ENCODE assay signal across 1 cellular context in genomic region chr6:44127186-44128019, GRCh38.
TF ChIP-seq lines count a peak whose summit lies in the region.

Gene MRPL14 (minus strand): TSS chr6:44127452. CDS start chr6:44116611, 10,841 bp downstream.
Gene TMEM63B (plus strand): TSS chr6:44127554. CDS start chr6:44134585, 7,031 bp downstream.

TF ChIP-seq in HepG2, 621 proteins besides CTCF, POLR2A, EP300 and RAD21 (continued from another document and continues in another):
- TF ChIP-seq ZBTB14 (CRISPR knock-in tag; IDR thresholded peaks at IDR 0.05) (peak; percentile 23; the same call in 1 of the 2 replicates), ZNF710 (CRISPR knock-in tag; IDR thresholded peaks at IDR 0.05; ENCODE audit: borderline replicate concordance) (no peak), GRHL1 (CRISPR knock-in tag; conservative IDR thresholded peaks at IDR 0.05) (no peak), ARID5B (CRISPR knock-in tag; IDR thresholded peaks at IDR 0.05) (0 out of 2 replicates have a peak, but pooled peaks have one; percentile 8), SIN3B (IDR thresholded peaks at IDR 0.05; ENCODE audit: low read length) (0 out of 2 replicates have a peak, but pooled peaks have one; percentile 27), ZNF335 (CRISPR knock-in tag; IDR thresholded peaks at IDR 0.05) (no peak), ZNF557 (CRISPR knock-in tag; IDR thresholded peaks at IDR 0.05) (no peak), ZNF138 (CRISPR knock-in tag; IDR thresholded peaks at IDR 0.05; ENCODE audit: low read depth) (peak; percentile 77; the same call in 1 of the 2 replicates), ZNF569 (CRISPR knock-in tag; IDR thresholded peaks at IDR 0.05; ENCODE audit: borderline replicate concordance) (no peak), ZFP37 (CRISPR knock-in tag; IDR thresholded peaks at IDR 0.05; ENCODE audit: borderline replicate concordance) (no peak), DNMT1 (CRISPR knock-in tag; IDR thresholded peaks at IDR 0.05) (no peak), SETDB1 (CRISPR knock-in tag; IDR thresholded peaks at IDR 0.05; ENCODE audit: borderline replicate concordance) (no peak), PHF8 (CRISPR knock-in tag; IDR thresholded peaks at IDR 0.05) (peak; percentile 70), ZFP1 (CRISPR knock-in tag; IDR thresholded peaks at IDR 0.05) (no peak), NR1H2 (CRISPR knock-in tag; IDR thresholded peaks at IDR 0.05; ENCODE audit: borderline replicate concordance, low read depth) (no peak), YEATS2 (CRISPR knock-in tag; IDR thresholded peaks at IDR 0.05; ENCODE audit: borderline replicate concordance) (peak; percentile 15; the same call in 1 of the 2 replicates), KAT2B (IDR thresholded peaks at IDR 0.05; ENCODE audit: borderline replicate concordance, low read depth, low read length) (no peak), MAFF (IDR thresholded peaks at IDR 0.05; ENCODE audit: low read depth, low read length) (no peak), GABPA (IDR thresholded peaks at IDR 0.05; ENCODE audit: low read depth, low read length) (no peak), GABPA (CRISPR knock-in tag; IDR thresholded peaks at IDR 0.05; ENCODE audit: low read depth) (no peak), ZBTB26 (CRISPR knock-in tag; IDR thresholded peaks at IDR 0.05; ENCODE audit: borderline replicate concordance) (no peak), HNRNPLL (IDR thresholded peaks at IDR 0.05; ENCODE audit: low read depth, low read length, poor library complexity, severe bottlenecking) (peak; percentile 63), FIP1L1 (IDR thresholded peaks at IDR 0.05; ENCODE audit: borderline replicate concordance, insufficient read depth, low read depth, low read length) (no peak), MBD4 (IDR thresholded peaks at IDR 0.05; ENCODE audit: borderline replicate concordance, low read length) (no peak), ERF (CRISPR knock-in tag; IDR thresholded peaks at IDR 0.05) (0 out of 2 replicates have a peak, but pooled peaks have one; percentile 54), RAD51 (IDR thresholded peaks at IDR 0.05; ENCODE audit: borderline replicate concordance) (no peak), ETV6 (CRISPR knock-in tag; conservative IDR thresholded peaks at IDR 0.05) (no peak), THAP8 (CRISPR knock-in tag; IDR thresholded peaks at IDR 0.05; ENCODE audit: borderline replicate concordance) (no peak), ZNF616 (CRISPR knock-in tag; IDR thresholded peaks at IDR 0.05; ENCODE audit: low read depth) (no peak), ZFYVE20 (CRISPR knock-in tag; IDR thresholded peaks at IDR 0.05; ENCODE audit: borderline replicate concordance, low read depth) (no peak), SSRP1 (CRISPR knock-in tag; IDR thresholded peaks at IDR 0.05) (no peak), ZNF550 (CRISPR knock-in tag; IDR thresholded peaks at IDR 0.05; ENCODE audit: borderline replicate concordance) (no peak), ZNF883 (CRISPR knock-in tag; IDR thresholded peaks at IDR 0.05; ENCODE audit: not compliant biosample characterization) (peak; percentile 16), SMAD9 (CRISPR knock-in tag; IDR thresholded peaks at IDR 0.05) (no peak), TFE3 (CRISPR knock-in tag; IDR thresholded peaks at IDR 0.05) (no peak), POLR2G (IDR thresholded peaks at IDR 0.05; ENCODE audit: low read depth, low read length) (peak; percentile 90), ZNF615 (CRISPR knock-in tag; IDR thresholded peaks at IDR 0.05; ENCODE audit: borderline replicate concordance) (no peak), TAF1 (CRISPR knock-in tag; IDR thresholded peaks at IDR 0.05) (peak; percentile 65), ZNF703 (CRISPR knock-in tag; IDR thresholded peaks at IDR 0.05; ENCODE audit: borderline replicate concordance) (no peak; the same call in 1 of the 2 replicates), ZNF543 (CRISPR knock-in tag; IDR thresholded peaks at IDR 0.05) (no peak), NFE2L1 (CRISPR knock-in tag; IDR thresholded peaks at IDR 0.05; ENCODE audit: borderline replicate concordance) (no peak), RNF2 (conservative IDR thresholded peaks at IDR 0.05; ENCODE audit: low read depth) (no peak), HCFC1 (IDR thresholded peaks at IDR 0.05; ENCODE audit: low read depth, low read length) (no peak), CC2D1A (CRISPR knock-in tag; IDR thresholded peaks at IDR 0.05) (no peak), DRAP1 (CRISPR knock-in tag; IDR thresholded peaks at IDR 0.05) (no peak; the same call in 1 of the 2 replicates), ZNF503 (CRISPR knock-in tag; IDR thresholded peaks at IDR 0.05) (no peak), FOXK2 (IDR thresholded peaks at IDR 0.05) (no peak), ZBTB44 (CRISPR knock-in tag; IDR thresholded peaks at IDR 0.05) (no peak), GTF3A (CRISPR knock-in tag; conservative IDR thresholded peaks at IDR 0.05) (no peak), MXD4 (CRISPR knock-in tag; IDR thresholded peaks at IDR 0.05) (peak; percentile 79), ZSCAN9 (CRISPR knock-in tag; IDR thresholded peaks at IDR 0.05; ENCODE audit: borderline replicate concordance) (no peak; the same call in 1 of the 2 replicates), ZNF260 (CRISPR knock-in tag; IDR thresholded peaks at IDR 0.05; ENCODE audit: borderline replicate concordance, low read depth) (no peak), ZNF562 (CRISPR knock-in tag; IDR thresholded peaks at IDR 0.05; ENCODE audit: borderline replicate concordance) (no peak), RBAK (CRISPR knock-in tag; IDR thresholded peaks at IDR 0.05) (no peak), SATB2 (CRISPR knock-in tag; IDR thresholded peaks at IDR 0.05) (no peak)
